ENCODE assay signal across 11 cellular contexts in genomic region chr10:4847580-4848020, GRCh38. TPM values are rescaled to one million over a fixed set of nuclear protein-coding genes. Genes with fewer than 3 reads are reported as not detected.
DNase-seq lines count a peak whose midpoint lies in the region; ATAC-seq and TF ChIP-seq lines count a peak whose summit lies in the region.
"Had no signal": no experiment of that assay in that cellular context is flagged by ENCODE, and none has a peak within 500 bp of the region (broad histone marks: within the 10 kb centered on the region; RNA-seq: fewer than 3 reads in every experiment).

No MANE protein-coding gene starts in this region.

- TF ChIP-seq POLR2A in vagina (IDR thresholded peaks at IDR 0.05): no peak

- TF ChIP-seq CTCF in vagina (IDR thresholded peaks at IDR 0.05): no peak

- H3K36me3 ChIP-seq in vagina: no peaks in the 10 kb centered on the region

- H3K4me3 ChIP-seq in right cardiac atrium (ENCODE audit: low read length) (no peak overlapping the region), vagina (no peak overlapping the region)

- DNase-seq in left cardiac atrium (peak; percentile 67), left ventricle myocardium superior (no peak), amniotic stem cell (lab: John Stamatoyannopoulos, UW) (peak; percentile 56), right cardiac atrium (peak; percentile 68 to 80 (median 78)), vagina (ENCODE audit: extremely low spot score in 2 of 2) (peak in 1 of 2 donors; percentile 77), NCI-H2196 treated with DMSO at 0.1 percent for 48 hours (lab: John Stamatoyannopoulos, UW; ENCODE audit: unreplicated experiment) (no peak), NCI-H524 treated with DMSO at 0.1 percent for 48 hours (lab: John Stamatoyannopoulos, UW) (no peak), NCI-H1417 (lab: John Stamatoyannopoulos, UW) (no peak)
- DNase-seq: CD4-positive, CD25-positive, alpha-beta regulatory T cell; NCI-H1417 treated with DMSO at 0.1 percent for 48 hours had no signal

- H3K9me3 ChIP-seq in right cardiac atrium (ENCODE audit: control insufficient read depth, low read length): no peaks in the 10 kb centered on the region
- H3K9me3 ChIP-seq in vagina: no peaks in the 10 kb centered on the region

- H3K27me3 ChIP-seq in right cardiac atrium (ENCODE audit: control insufficient read depth, insufficient read depth) (no peaks in the 10 kb centered on the region), vagina (no peaks in the 10 kb centered on the region)

- peak in 1 of 2 donors; percentile 48 for ATAC-seq in left cardiac atrium
- ATAC-seq in left ventricle myocardium superior: no peak
- peak; percentile 42 to 77 for ATAC-seq in right cardiac atrium

- H3K27ac ChIP-seq in right cardiac atrium (ENCODE audit: low read length) (peak overlapping the region; percentile 67), vagina (peak overlapping the region; percentile 8)

- intact Hi-C loops in left cardiac atrium (cut with DNase I): loop anchor here (2.0 to 10.0 kb wide), 5 partner anchors 247 to 585 kb away; partner anchors contain the start of gene AKR1C3 (in 1 of the 2)
- intact Hi-C loops in left ventricle myocardium superior (cut with micrococcal nuclease): loop anchor here (10.0 kb wide), 1 partner anchor 247 kb away; the partner anchor contains the start of gene AKR1C3
- intact Hi-C loops in right cardiac atrium (cut with DNase I): loop anchor here in 2 of 4 donors (2.0 to 10.0 kb wide), 6 partner anchors 247 to 587 kb away; partner anchors contain the start of gene AKR1C3 (in 2 of the 2)
- intact Hi-C loops in vagina (cut with DNase I): loop anchor here (10.0 kb wide), 1 partner anchor 247 kb away; the partner anchor contains the start of gene AKR1C3

- H3K4me1 ChIP-seq in right cardiac atrium (ENCODE audit: control insufficient read depth, insufficient read depth, low read length) (peaks cover 16% of the 10 kb centered on the region), vagina (peaks cover 18% of the 10 kb centered on the region)

- WGBS in right cardiac atrium: 62% methylated on average over 4 of the region's 4 CpGs

RNA-seq across cellular contexts. Expression of gene AKR1E2, which starts 21.6 kb away (rescaled TPM):
- total RNA-seq in left cardiac atrium (1 to 10 TPM; 7.5 to 8.4 TPM), left ventricle myocardium superior (4.5 TPM), right cardiac atrium (10 to 100 TPM in 2 of 4 donors, 1 to 10 TPM in 2; 6.7 to 12.5 (median 9.2) TPM), vagina (3.7 TPM)
- 3.1 TPM for polyA plus RNA-seq in right cardiac atrium
- polyA plus RNA-seq: neural cell had no signal

Comparison
In these comparisons a context has a peak if more than half of its experiments do, and no peak if none do; other contexts are left out.
1. DNase-seq: peak in left cardiac atrium (single experiment), amniotic stem cell (single experiment) and right cardiac atrium (3 of 3); none in left ventricle myocardium superior (single experiment), NCI-H2196 treated with DMSO at 0.1 percent for 48 hours (single experiment), NCI-H524 treated with DMSO at 0.1 percent for 48 hours (single experiment) and NCI-H1417 (0 of 3).